In the genomic region with DNA sequence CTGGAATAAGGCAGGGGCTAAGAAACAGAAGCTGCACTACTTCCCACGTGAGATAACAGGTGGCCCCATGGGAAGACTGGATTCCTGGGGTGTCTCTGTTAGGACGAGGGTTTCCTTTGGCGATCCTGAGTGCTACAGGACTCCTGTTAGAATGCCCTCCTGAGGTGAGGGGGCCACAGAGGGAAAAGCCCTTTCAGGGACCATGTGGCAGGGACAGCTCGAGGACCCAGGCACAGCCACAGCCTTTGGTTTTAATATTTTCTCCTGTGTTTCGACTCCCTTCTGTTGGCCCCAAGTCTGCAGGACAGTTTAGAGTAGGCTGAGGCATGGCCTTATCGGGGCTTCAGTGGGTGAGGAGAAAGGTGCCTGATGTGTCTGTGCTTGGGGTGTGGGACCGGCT, we compare ENCODE assay signal across 26 cellular contexts. TPM values are rescaled to one million over a fixed set of nuclear protein-coding genes. Genes with fewer than 3 reads are reported as not detected.
"Had no signal": no experiment of that assay in that cellular context is flagged by ENCODE, and none has a peak within 500 bp of the region (broad histone marks: within the 10 kb centered on the region; RNA-seq: fewer than 3 reads in every experiment).

No MANE protein-coding gene starts in this region.

- DNase-seq: IMR-90; Kasumi-1; MM.1S; NCI-H1092 treated with DMSO at 0.1 percent for 48 hours; NCI-H1436; NCI-H187; NCI-H2029; NCI-H2081 treated with DMSO at 0.1 percent for 48 hours; NCI-H2171; NCI-H226; NCI-H446; NCI-H510A; NCI-H524 treated with DMSO at 0.1 percent for 48 hours; NCI-H69; NCI-H774; NK-92 treated with Interleukin-12 subunit alpha and Interleukin-12 subunit beta, amount 100 ng/mL, for 24 hours; PC-3; SHP77 treated with DMSO at 0.1 percent for 48 hours; SJCRH30 had no signal

- ATAC-seq: HepG2, Panc1, PC-3, Right ventricle myocardium inferior, SK-N-SH treated with all-trans-retinoic acid at 6 μM for 48 hours had no signal

- H3K9me3 ChIP-seq: SJCRH30 had no signal

- H3K9ac ChIP-seq: KMS-11 had no signal

- H3K36me3 ChIP-seq: SJCRH30 had no signal

- H3K27me3 ChIP-seq: SJCRH30 had no signal

- H3K27ac ChIP-seq: KMS-11, SJCRH30 had no signal

- H3K4me3 ChIP-seq: SJCRH30 had no signal

RNA-seq across cellular contexts. Expression of a gene that starts 12.6 kb away (rescaled TPM):
- total RNA-seq: HT1080, OCI-LY7 had no signal
